ENCODE assay signal across 8 cellular contexts in the genomic region with DNA sequence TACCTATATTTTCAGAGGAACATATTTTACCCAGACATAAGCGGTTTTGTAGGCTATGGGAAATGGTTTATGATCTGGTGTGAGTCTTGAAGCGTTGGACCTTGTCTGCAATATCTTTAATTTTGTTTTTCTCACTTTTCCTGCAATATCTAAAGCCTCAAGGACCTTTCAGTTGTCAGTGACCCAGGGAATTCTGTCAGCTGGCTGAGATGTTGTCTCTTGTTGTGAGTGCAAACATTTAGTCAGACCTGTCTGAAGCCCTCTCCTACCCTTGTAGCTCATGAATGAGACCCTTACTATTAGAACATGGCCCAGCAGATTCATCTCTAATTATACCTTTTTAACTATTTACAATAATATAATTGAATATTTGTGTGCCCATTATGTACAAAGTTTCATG.
"Had no signal": no experiment of that assay in that cellular context is flagged by ENCODE, and none has a peak within 500 bp of the region (broad histone marks: within the 10 kb centered on the region; RNA-seq: fewer than 3 reads in every experiment).

No MANE protein-coding gene starts in this region.

- ATAC-seq: GM12878 had no signal

- H3K4me3 ChIP-seq: GM12878 had no signal

- DNase-seq: GDM1, GF-D8 had no signal

- FAIRE-seq: G401.6, GM12878, GM12891, GM12892, GM18507, GM19239 had no signal
